ENCODE assay signal across 19 cellular contexts in the genomic region with DNA sequence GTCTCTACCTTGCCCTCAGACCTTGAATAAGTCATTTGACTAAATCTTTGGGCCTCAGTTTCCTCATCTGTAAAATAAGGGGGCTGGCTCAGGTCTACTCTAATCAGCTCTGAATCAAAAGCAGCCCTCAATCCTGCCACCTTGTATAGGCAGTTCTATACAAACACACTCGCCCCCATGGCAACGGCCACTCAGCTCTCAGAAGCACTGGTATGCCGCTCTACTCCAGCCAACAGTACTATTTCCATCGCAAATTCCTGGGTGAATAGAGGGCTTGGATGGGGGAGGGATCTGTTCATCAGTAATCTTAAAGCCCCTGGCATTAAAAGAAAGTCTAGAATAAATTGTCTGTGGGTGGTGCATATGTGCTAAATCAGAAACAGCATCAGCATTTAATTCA. TPM values are rescaled to one million over a fixed set of nuclear protein-coding genes. Genes with fewer than 3 reads are reported as not detected.
DNase-seq lines count a peak whose midpoint lies in the region; TF ChIP-seq lines count a peak whose summit lies in the region.
"Had no signal": no experiment of that assay in that cellular context is flagged by ENCODE, and none has a peak within 500 bp of the region (broad histone marks: within the 10 kb centered on the region; RNA-seq: fewer than 3 reads in every experiment).

No MANE protein-coding gene starts in this region.

- 76% methylated on average over 4 of the region's 4 CpGs for WGBS in HUES64

- in situ Hi-C loops in astrocyte of the spinal cord (cut with HindIII; ENCODE audit: low sequenced_read_pairs): no loop called here

- H3K79me2 ChIP-seq in osteoblast (ENCODE audit: insufficient read depth, low read length): no peaks in the 10 kb centered on the region

- H3K4me1 ChIP-seq in HUES64 (ENCODE audit: insufficient read depth, low read length) (peaks cover 15% of the 10 kb centered on the region), iPS-18a (ENCODE audit: control insufficient read depth, low read depth, low read length) (peaks cover 10% of the 10 kb centered on the region), osteoblast (ENCODE audit: insufficient read depth, low read length) (no peaks in the 10 kb centered on the region)
- H3K4me1 ChIP-seq: BE2C, suprapubic skin had no signal

- no peak for TF ChIP-seq CTCF in astrocyte of the spinal cord (IDR thresholded peaks at IDR 0.05; ENCODE audit: low read depth, low read length)
- no peak for TF ChIP-seq CTCF in osteoblast (IDR thresholded peaks at IDR 0.05; ENCODE audit: extremely low read depth, low read depth, low read length)

- H3K36me3 ChIP-seq in HUES64 (ENCODE audit: insufficient read depth, low read length): no peaks in the 10 kb centered on the region
- no peaks in the 10 kb centered on the region for H3K36me3 ChIP-seq in iPS-18a (ENCODE audit: control insufficient read depth, low read depth, low read length)
- H3K36me3 ChIP-seq in osteoblast (ENCODE audit: insufficient read depth, low read length): no peaks in the 10 kb centered on the region
- H3K36me3 ChIP-seq: BE2C, suprapubic skin had no signal

- DNase-seq in astrocyte of the spinal cord (ENCODE audit: low read depth, low spot score) (peak; percentile 24), osteoblast (ENCODE audit: insufficient read length, low spot score, missing footprints) (peak; percentile 32), Kasumi-1 (lab: John Stamatoyannopoulos, UW) (no peak), NCI-H2196 (lab: John Stamatoyannopoulos, UW; ENCODE audit: unreplicated experiment) (no peak)
- no peak for DNase-seq in effector CD4-positive, alpha-beta T cell
- DNase-seq: activated naive CD8-positive, alpha-beta T cell treated with anti-CD3 and anti-CD28 coated beads for 36 hours; BE2C; effector CD8-positive, alpha-beta T cell; GDM1; NCI-H2107; small intestine; stimulated activated CD4-positive, alpha-beta T cell treated with anti-CD3 and anti-CD28 coated beads, Interleukin-4, amount 100 ng/mL, for 4 hours; stimulated activated CD8-positive, alpha-beta memory T cell treated with anti-CD3 and anti-CD28 coated beads, Interleukin-4, amount 100 ng/mL, for 48 hours; T-cell had no signal

- no peak overlapping the region for H3K4me2 ChIP-seq in osteoblast (ENCODE audit: insufficient read depth, low read length)

- H3K27me3 ChIP-seq in HUES64 (ENCODE audit: insufficient read depth, low read length): no peaks in the 10 kb centered on the region
- H3K27me3 ChIP-seq in iPS-18a (ENCODE audit: control insufficient read depth, insufficient read depth, low read length): no peaks in the 10 kb centered on the region
- no peaks in the 10 kb centered on the region for H3K27me3 ChIP-seq in osteoblast (ENCODE audit: insufficient read depth, low read length)
- H3K27me3 ChIP-seq: BE2C, suprapubic skin had no signal

- no peak overlapping the region for H3K27ac ChIP-seq in HUES64 (ENCODE audit: low read depth, low read length)
- no peak overlapping the region for H3K27ac ChIP-seq in iPS-18a (ENCODE audit: low read length)
- no peak overlapping the region for H3K27ac ChIP-seq in osteoblast (ENCODE audit: low read depth, low read length)
- H3K27ac ChIP-seq: HL-60, RWPE1, suprapubic skin had no signal

- H3K9ac ChIP-seq in HUES64 (ENCODE audit: low read depth, low read length) (0 out of 2 replicates have a peak overlapping the region, but pooled peaks have one; percentile 28), iPS-18a (ENCODE audit: low read length) (peak overlapping the region; percentile 5)

- no peaks in the 10 kb centered on the region for H4K20me1 ChIP-seq in osteoblast (ENCODE audit: insufficient read depth, low read length)

- H2AFZ ChIP-seq in osteoblast (ENCODE audit: low read length): no peak overlapping the region

- H3K9me3 ChIP-seq in HUES64 (ENCODE audit: insufficient read depth, low read depth, low read length): no peaks in the 10 kb centered on the region
- H3K9me3 ChIP-seq in iPS-18a (ENCODE audit: control insufficient read depth, low read depth, low read length): no peaks in the 10 kb centered on the region
- H3K9me3 ChIP-seq in osteoblast (ENCODE audit: low read depth, low read length): no peaks in the 10 kb centered on the region
- H3K9me3 ChIP-seq: BE2C, suprapubic skin had no signal

- no peak overlapping the region for H3K4me3 ChIP-seq in HUES64 (ENCODE audit: low read length)
- no peak overlapping the region for H3K4me3 ChIP-seq in astrocyte of the spinal cord (ENCODE audit: low read depth, low read length)
- H3K4me3 ChIP-seq in iPS-18a (ENCODE audit: low read length): no peak overlapping the region
- H3K4me3 ChIP-seq in osteoblast (ENCODE audit: insufficient read depth, low read length): no peak overlapping the region
- H3K4me3 ChIP-seq: suprapubic skin had no signal

RNA-seq across cellular contexts. Expression of a gene that starts 21.2 kb away (rescaled TPM):
- polyA plus RNA-seq in HUES64 (2013, experiment 1 of 2): 28.0 TPM
- polyA plus RNA-seq in HUES64 (2013, experiment 2 of 2): 25.8 TPM
- 53.6 and 68.4 TPM in 2 replicates for total RNA-seq in osteoblast

Comparison
In these comparisons a context has a peak if more than half of its experiments do, and no peak if none do; other contexts are left out.
1. DNase-seq: peak in astrocyte of the spinal cord (single experiment) and osteoblast (single experiment); none in effector CD4-positive, alpha-beta T cell (single experiment), Kasumi-1 (0 of 2) and NCI-H2196 (single experiment).